In the genomic region with DNA sequence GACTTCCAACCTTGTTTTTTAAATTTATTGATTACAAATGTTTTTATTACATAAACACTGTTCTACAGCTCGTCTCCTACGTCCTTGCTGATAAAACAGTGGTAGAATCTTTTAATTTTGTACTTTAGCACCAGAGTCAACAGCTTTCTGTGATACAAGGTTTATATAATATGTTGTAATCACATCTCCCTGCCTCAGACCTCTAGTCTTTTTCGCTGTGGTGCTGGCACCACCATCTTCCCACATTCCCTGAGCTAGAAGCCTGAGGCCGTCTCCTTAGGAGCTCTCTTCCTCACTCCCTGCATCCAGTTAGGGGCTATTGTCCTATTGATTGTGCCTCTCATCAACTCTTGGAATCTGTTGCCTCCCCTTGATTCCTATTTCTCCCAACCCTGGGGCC, we compare ENCODE assay signal across 1 cellular context.
TF ChIP-seq lines count a peak whose summit lies in the region.

No MANE protein-coding gene starts in this region.

TF ChIP-seq in GM23338, 12 proteins besides CTCF, POLR2A, EP300 and RAD21 (continued from another document):
- TF ChIP-seq, protein P1, sequence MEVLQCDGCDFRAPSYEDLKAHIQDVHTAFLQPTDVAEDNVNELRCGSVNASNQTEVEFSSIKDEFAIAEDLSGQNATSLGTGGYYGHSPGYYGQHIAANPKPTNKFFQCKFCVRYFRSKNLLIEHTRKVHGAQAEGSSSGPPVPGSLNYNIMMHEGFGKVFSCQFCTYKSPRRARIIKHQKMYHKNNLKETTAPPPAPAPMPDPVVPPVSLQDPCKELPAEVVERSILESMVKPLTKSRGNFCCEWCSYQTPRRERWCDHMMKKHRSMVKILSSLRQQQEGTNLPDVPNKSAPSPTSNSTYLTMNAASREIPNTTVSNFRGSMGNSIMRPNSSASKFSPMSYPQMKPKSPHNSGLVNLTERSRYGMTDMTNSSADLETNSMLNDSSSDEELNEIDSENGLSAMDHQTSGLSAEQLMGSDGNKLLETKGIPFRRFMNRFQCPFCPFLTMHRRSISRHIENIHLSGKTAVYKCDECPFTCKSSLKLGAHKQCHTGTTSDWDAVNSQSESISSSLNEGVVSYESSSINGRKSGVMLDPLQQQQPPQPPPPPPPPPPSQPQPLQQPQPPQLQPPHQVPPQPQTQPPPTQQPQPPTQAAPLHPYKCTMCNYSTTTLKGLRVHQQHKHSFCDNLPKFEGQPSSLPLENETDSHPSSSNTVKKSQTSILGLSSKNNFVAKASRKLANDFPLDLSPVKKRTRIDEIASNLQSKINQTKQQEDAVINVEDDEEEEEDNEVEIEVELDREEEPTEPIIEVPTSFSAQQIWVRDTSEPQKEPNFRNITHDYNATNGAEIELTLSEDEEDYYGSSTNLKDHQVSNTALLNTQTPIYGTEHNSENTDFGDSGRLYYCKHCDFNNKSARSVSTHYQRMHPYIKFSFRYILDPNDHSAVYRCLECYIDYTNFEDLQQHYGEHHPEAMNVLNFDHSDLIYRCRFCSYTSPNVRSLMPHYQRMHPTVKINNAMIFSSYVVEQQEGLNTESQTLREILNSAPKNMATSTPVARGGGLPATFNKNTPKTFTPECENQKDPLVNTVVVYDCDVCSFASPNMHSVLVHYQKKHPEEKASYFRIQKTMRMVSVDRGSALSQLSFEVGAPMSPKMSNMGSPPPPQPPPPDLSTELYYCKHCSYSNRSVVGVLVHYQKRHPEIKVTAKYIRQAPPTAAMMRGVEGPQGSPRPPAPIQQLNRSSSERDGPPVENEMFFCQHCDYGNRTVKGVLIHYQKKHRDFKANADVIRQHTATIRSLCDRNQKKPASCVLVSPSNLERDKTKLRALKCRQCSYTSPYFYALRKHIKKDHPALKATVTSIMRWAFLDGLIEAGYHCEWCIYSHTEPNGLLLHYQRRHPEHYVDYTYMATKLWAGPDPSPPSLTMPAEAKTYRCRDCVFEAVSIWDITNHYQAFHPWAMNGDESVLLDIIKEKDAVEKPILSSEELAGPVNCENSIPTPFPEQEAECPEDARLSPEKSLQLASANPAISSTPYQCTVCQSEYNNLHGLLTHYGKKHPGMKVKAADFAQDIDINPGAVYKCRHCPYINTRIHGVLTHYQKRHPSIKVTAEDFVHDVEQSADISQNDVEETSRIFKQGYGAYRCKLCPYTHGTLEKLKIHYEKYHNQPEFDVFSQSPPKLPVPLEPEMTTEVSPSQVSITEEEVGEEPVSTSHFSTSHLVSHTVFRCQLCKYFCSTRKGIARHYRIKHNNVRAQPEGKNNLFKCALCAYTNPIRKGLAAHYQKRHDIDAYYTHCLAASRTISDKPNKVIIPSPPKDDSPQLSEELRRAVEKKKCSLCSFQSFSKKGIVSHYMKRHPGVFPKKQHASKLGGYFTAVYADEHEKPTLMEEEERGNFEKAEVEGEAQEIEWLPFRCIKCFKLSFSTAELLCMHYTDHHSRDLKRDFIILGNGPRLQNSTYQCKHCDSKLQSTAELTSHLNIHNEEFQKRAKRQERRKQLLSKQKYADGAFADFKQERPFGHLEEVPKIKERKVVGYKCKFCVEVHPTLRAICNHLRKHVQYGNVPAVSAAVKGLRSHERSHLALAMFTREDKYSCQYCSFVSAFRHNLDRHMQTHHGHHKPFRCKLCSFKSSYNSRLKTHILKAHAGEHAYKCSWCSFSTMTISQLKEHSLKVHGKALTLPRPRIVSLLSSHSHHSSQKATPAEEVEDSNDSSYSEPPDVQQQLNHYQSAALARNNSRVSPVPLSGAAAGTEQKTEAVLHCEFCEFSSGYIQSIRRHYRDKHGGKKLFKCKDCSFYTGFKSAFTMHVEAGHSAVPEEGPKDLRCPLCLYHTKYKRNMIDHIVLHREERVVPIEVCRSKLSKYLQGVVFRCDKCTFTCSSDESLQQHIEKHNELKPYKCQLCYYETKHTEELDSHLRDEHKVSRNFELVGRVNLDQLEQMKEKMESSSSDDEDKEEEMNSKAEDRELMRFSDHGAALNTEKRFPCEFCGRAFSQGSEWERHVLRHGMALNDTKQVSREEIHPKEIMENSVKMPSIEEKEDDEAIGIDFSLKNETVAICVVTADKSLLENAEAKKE (CRISPR knock-in tag; IDR thresholded peaks at IDR 0.05): no peak
- no peak for TF ChIP-seq ZNF331 (CRISPR knock-in tag; IDR thresholded peaks at IDR 0.05; ENCODE audit: low read depth)
- no peak for TF ChIP-seq ZNF114 (CRISPR knock-in tag; IDR thresholded peaks at IDR 0.05)
- TF ChIP-seq NANOG (IDR thresholded peaks at IDR 0.05; ENCODE audit: borderline replicate concordance): no peak
- TF ChIP-seq, protein P2, sequence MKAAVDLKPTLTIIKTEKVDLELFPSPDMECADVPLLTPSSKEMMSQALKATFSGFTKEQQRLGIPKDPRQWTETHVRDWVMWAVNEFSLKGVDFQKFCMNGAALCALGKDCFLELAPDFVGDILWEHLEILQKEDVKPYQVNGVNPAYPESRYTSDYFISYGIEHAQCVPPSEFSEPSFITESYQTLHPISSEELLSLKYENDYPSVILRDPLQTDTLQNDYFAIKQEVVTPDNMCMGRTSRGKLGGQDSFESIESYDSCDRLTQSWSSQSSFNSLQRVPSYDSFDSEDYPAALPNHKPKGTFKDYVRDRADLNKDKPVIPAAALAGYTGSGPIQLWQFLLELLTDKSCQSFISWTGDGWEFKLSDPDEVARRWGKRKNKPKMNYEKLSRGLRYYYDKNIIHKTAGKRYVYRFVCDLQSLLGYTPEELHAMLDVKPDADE (IDR thresholded peaks at IDR 0.05): no peak
- no peak for TF ChIP-seq STAT1 (IDR thresholded peaks at IDR 0.05; ENCODE audit: unreplicated experiment)
- TF ChIP-seq CREB1 (CRISPR knock-in tag; IDR thresholded peaks at IDR 0.05; ENCODE audit: low read depth): no peak
- no peak for TF ChIP-seq JUNB (IDR thresholded peaks at IDR 0.05; ENCODE audit: unreplicated experiment)
- no peak for TF ChIP-seq EZH2phosphoT487 (IDR thresholded peaks at IDR 0.05; ENCODE audit: unreplicated experiment)
- TF ChIP-seq, protein P3, sequence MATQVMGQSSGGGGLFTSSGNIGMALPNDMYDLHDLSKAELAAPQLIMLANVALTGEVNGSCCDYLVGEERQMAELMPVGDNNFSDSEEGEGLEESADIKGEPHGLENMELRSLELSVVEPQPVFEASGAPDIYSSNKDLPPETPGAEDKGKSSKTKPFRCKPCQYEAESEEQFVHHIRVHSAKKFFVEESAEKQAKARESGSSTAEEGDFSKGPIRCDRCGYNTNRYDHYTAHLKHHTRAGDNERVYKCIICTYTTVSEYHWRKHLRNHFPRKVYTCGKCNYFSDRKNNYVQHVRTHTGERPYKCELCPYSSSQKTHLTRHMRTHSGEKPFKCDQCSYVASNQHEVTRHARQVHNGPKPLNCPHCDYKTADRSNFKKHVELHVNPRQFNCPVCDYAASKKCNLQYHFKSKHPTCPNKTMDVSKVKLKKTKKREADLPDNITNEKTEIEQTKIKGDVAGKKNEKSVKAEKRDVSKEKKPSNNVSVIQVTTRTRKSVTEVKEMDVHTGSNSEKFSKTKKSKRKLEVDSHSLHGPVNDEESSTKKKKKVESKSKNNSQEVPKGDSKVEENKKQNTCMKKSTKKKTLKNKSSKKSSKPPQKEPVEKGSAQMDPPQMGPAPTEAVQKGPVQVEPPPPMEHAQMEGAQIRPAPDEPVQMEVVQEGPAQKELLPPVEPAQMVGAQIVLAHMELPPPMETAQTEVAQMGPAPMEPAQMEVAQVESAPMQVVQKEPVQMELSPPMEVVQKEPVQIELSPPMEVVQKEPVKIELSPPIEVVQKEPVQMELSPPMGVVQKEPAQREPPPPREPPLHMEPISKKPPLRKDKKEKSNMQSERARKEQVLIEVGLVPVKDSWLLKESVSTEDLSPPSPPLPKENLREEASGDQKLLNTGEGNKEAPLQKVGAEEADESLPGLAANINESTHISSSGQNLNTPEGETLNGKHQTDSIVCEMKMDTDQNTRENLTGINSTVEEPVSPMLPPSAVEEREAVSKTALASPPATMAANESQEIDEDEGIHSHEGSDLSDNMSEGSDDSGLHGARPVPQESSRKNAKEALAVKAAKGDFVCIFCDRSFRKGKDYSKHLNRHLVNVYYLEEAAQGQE (IDR thresholded peaks at IDR 0.05; ENCODE audit: unreplicated experiment): no peak
- TF ChIP-seq POLR2AphosphoS5 (IDR thresholded peaks at IDR 0.05; ENCODE audit: low read depth): no peak
